20 cellular contexts compared by ENCODE assay signal in the genomic region with DNA sequence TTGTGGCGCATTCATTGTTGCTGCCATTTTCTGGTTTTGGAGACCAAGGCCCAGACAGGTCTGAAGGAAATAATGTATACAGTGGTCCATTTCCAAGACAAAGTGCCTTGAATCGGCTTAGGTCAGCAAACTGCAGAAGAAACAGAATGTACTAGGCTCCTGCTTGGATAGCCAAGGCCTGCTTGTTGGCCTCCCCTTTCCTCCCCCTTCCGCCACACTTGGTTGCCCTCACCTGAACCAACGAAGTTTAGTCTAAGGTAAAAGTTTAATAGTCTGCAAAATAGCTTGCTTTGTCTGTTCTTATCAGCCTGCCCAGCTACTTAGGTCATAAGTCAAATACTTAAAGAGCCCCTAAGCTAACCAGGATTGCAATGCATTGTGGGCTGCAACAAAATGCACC. TPM values are rescaled to one million over a fixed set of nuclear protein-coding genes. Genes with fewer than 3 reads are reported as not detected.
"Had no signal": no experiment of that assay in that cellular context is flagged by ENCODE, and none has a peak within 500 bp of the region (broad histone marks: within the 10 kb centered on the region; RNA-seq: fewer than 3 reads in every experiment).

No MANE protein-coding gene starts in this region.

RNA-seq across cellular contexts. Expression of a gene that starts 12.0 kb away (rescaled TPM):
- total RNA-seq: heart left ventricle; left colon; left ventricle myocardium inferior; lower leg skin; lung; mucosa of descending colon; myocyte; naive thymus-derived CD8-positive, alpha-beta T cell; occipital lobe; osteocyte; right cardiac atrium; sciatic nerve; spleen; temporal lobe; transverse colon; upper lobe of left lung; urinary bladder; vagina had no signal
- polyA plus RNA-seq: heart left ventricle; keratinocyte; lung; naive thymus-derived CD8-positive, alpha-beta T cell; right cardiac atrium; small intestine; spleen; urinary bladder had no signal

RNA-seq across cellular contexts. Expression of a gene that starts 21.1 kb away (rescaled TPM):
- total RNA-seq: naive thymus-derived CD8-positive, alpha-beta T cell; osteocyte; vagina had no signal
- polyA plus RNA-seq: keratinocyte; naive thymus-derived CD8-positive, alpha-beta T cell had no signal
